26 cellular contexts compared by ENCODE assay signal in the genomic region with DNA sequence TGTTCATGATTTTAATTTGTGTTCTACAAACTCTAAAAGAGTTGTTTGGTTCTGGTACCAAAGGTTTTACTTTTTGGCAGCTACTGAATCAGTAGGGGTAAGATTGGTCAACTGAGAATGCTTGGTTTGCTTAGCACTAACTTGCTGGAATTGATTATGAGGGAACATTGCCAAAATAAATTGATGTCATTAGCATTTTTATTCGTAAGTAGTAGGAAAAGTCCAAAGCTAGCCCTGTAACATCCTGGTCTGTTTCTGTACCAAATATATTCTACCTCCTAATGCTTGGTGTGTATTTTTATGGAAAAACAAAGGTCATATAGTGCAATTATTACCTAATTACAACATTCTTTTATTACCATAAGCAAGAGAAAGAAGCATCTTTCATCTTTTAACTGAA.
"Had no signal": no experiment of that assay in that cellular context is flagged by ENCODE, and none has a peak within 500 bp of the region (broad histone marks: within the 10 kb centered on the region; RNA-seq: fewer than 3 reads in every experiment).

No MANE protein-coding gene starts in this region.

- H3K9me3 ChIP-seq: ascending aorta, body of pancreas, colonic mucosa, esophagus squamous epithelium had no signal

- H3K27ac ChIP-seq: ascending aorta, body of pancreas, colonic mucosa, epithelial cell of prostate, esophagus squamous epithelium had no signal

- H3K4me1 ChIP-seq: ascending aorta, colonic mucosa, esophagus squamous epithelium had no signal

- DNase-seq: activated CD4-positive, alpha-beta memory T cell treated with anti-CD3 and anti-CD28 coated beads for 36 hours; activated CD4-positive, alpha-beta T cell treated with anti-CD3 and anti-CD28 coated beads for 36 hours; activated CD4-positive, alpha-beta T cell treated with anti-CD3 and anti-CD28 coated beads, Interleukin-2, amount 10 ng/mL, durations not matched to agents 24 days and 14 days; activated CD4-positive, CD25-positive, alpha-beta regulatory T cell; activated CD4-positive, CD25-positive, alpha-beta regulatory T cell treated with anti-CD3 and anti-CD28 coated beads, Interleukin-2, amount 50 U/mL, for 72 hours; activated CD8-positive, alpha-beta memory T cell treated with anti-CD3 and anti-CD28 coated beads, Interleukin-2, amount 50 U/mL, for 48 hours; activated gamma-delta T cell; activated naive CD4-positive, alpha-beta T cell; activated naive CD4-positive, alpha-beta T cell treated with anti-CD3 and anti-CD28 coated beads, Interleukin-2, amount 10 ng/mL, durations not matched to agents 7 days and 5 days; activated naive CD8-positive, alpha-beta T cell treated with anti-CD3 and anti-CD28 coated beads, Interleukin-2, amount 10 ng/mL, durations not matched to agents 7 days and 5 days; activated T-cell treated with anti-CD3 and anti-CD28 coated beads for 4 hours; activated T-cell treated with anti-CD3 and anti-CD28 coated beads, Interleukin-2, amount 50 U/mL, for 24 hours; activated T-cell treated with anti-CD3 and anti-CD28 coated beads, Interleukin-2, amount 50 U/mL, for 72 hours; body of pancreas; caudate nucleus; colonic mucosa; effector CD8-positive, alpha-beta T cell; esophagus squamous epithelium; foreskin fibroblast; head of caudate nucleus; T-helper 2 cell had no signal

- H3K4me3 ChIP-seq: ascending aorta, body of pancreas, colonic mucosa, esophagus squamous epithelium had no signal

- FAIRE-seq: endometrium, endothelial cell of umbilical vein, frontal cortex had no signal

- H3K36me3 ChIP-seq: ascending aorta, colonic mucosa, esophagus squamous epithelium had no signal

- H3K27me3 ChIP-seq: ascending aorta, body of pancreas, colonic mucosa, esophagus squamous epithelium had no signal
